In genomic region chrX:119181491-119181890, GRCh38 we compare ENCODE assay signal across 10 cellular contexts. TPM values are rescaled to one million over a fixed set of nuclear protein-coding genes. Genes with fewer than 3 reads are reported as not detected.
DNase-seq lines count a peak whose midpoint lies in the region; ATAC-seq and TF ChIP-seq lines count a peak whose summit lies in the region.
"Had no signal": no experiment of that assay in that cellular context is flagged by ENCODE, and none has a peak within 500 bp of the region (broad histone marks: within the 10 kb centered on the region; RNA-seq: fewer than 3 reads in every experiment).

No MANE protein-coding gene starts in this region.

- H3K27ac Mint-ChIP-seq in activated T-helper 17 cell treated with anti-CD3 and anti-CD28 coated beads, Interleukin-2, amount 50 U/mL, for 72 hours, result no peak overlapping the region
- H3K27ac Mint-ChIP-seq: dendritic cell treated with granulocyte-macrophage colony-stimulating factor and Interleukin-4, amounts not matched to agents 40 ng/mL and 50 ng/mL, for 4 days had no signal

- no peaks in the 10 kb centered on the region for H3K27me3 Mint-ChIP-seq in activated T-helper 17 cell treated with anti-CD3 and anti-CD28 coated beads, Interleukin-2, amount 50 U/mL, for 72 hours
- H3K27me3 Mint-ChIP-seq: dendritic cell treated with granulocyte-macrophage colony-stimulating factor and Interleukin-4, amounts not matched to agents 40 ng/mL and 50 ng/mL, for 4 days had no signal

- in situ Hi-C loops in T47D (cut with HindIII; ENCODE audit: low pct_unique_long_range_greater_than_20kb, low sequenced_read_pairs), result no loop called here

- no peaks in the 10 kb centered on the region for H3K36me3 Mint-ChIP-seq in activated T-helper 17 cell treated with anti-CD3 and anti-CD28 coated beads, Interleukin-2, amount 50 U/mL, for 72 hours (ENCODE audit: low read depth)

- peak; percentile 46 for TF ChIP-seq RAD21 in Ishikawa (IDR thresholded peaks at IDR 0.05; ENCODE audit: low read depth)

- DNase-seq in ELR (ENCODE audit: low read depth) (peak; percentile 10), T47D (ENCODE audit: low read depth in 1 of 2, low spot score in 1 of 2) (peak; percentile 12 to 51), myocyte (ENCODE audit: low read depth) (peak; percentile 22)

- no peaks in the 10 kb centered on the region for H3K9me3 Mint-ChIP-seq in activated T-helper 17 cell treated with anti-CD3 and anti-CD28 coated beads, Interleukin-2, amount 50 U/mL, for 72 hours
- H3K9me3 Mint-ChIP-seq: dendritic cell treated with granulocyte-macrophage colony-stimulating factor and Interleukin-4, amounts not matched to agents 40 ng/mL and 50 ng/mL, for 4 days had no signal

- no peaks in the 10 kb centered on the region for H3K4me1 Mint-ChIP-seq in activated T-helper 17 cell treated with anti-CD3 and anti-CD28 coated beads, Interleukin-2, amount 50 U/mL, for 72 hours

- ATAC-seq in HG03460 (IDR thresholded peaks at IDR 0.05; ENCODE audit: unreplicated experiment) (no peak), HG02588 (IDR thresholded peaks at IDR 0.05; ENCODE audit: unreplicated experiment) (no peak), GM18858 (IDR thresholded peaks at IDR 0.05; ENCODE audit: unreplicated experiment) (no peak)
- no peak for ATAC-seq in activated T-helper 17 cell treated with anti-CD3 and anti-CD28 coated beads, Interleukin-2, amount 50 U/mL, for 72 hours (replicated peaks)

- no peak for TF ChIP-seq EP300 in Ishikawa (IDR thresholded peaks at IDR 0.05; ENCODE audit: borderline replicate concordance)

- H3K4me3 Mint-ChIP-seq in activated T-helper 17 cell treated with anti-CD3 and anti-CD28 coated beads, Interleukin-2, amount 50 U/mL, for 72 hours, result no peak overlapping the region
- H3K4me3 Mint-ChIP-seq: dendritic cell treated with granulocyte-macrophage colony-stimulating factor and Interleukin-4, amounts not matched to agents 40 ng/mL and 50 ng/mL, for 4 days had no signal

TF ChIP-seq in Ishikawa, 13 proteins besides CTCF, POLR2A, EP300 and RAD21:
- TF ChIP-seq YY1 (IDR thresholded peaks at IDR 0.05; ENCODE audit: low read depth) (no peak), TAF1 (IDR thresholded peaks at IDR 0.05; ENCODE audit: low read depth) (no peak), CEBPB (IDR thresholded peaks at IDR 0.05) (no peak)

RNA-seq across cellular contexts. Expression of gene KIAA1210, which starts 53.9 kb away (rescaled TPM):
- not detected in 2 replicates for total RNA-seq in myocyte
- polyA plus RNA-seq in myocyte (2012), result not detected
- not detected for total RNA-seq in activated T-helper 17 cell treated with anti-CD3 and anti-CD28 coated beads, Interleukin-2, amount 50 U/mL, for 72 hours
- total RNA-seq: T-helper 1 cell treated with Interleukin-12 subunit alpha and Interleukin-12 subunit beta and Interleukin-4 antibody, amounts not matched to agents 30 ng/mL and 1 ng/mL, for 36 hours had no signal

RNA-seq across cellular contexts. Expression of gene PGRMC1, which starts 54.6 kb away (rescaled TPM):
- total RNA-seq in myocyte, result 103 and 108 TPM in 2 replicates
- 46.3 TPM for polyA plus RNA-seq in myocyte (2012)
- total RNA-seq in activated T-helper 17 cell treated with anti-CD3 and anti-CD28 coated beads, Interleukin-2, amount 50 U/mL, for 72 hours, result 10 to 100 TPM; 22.3 to 47.3 TPM
